In the genomic region with DNA sequence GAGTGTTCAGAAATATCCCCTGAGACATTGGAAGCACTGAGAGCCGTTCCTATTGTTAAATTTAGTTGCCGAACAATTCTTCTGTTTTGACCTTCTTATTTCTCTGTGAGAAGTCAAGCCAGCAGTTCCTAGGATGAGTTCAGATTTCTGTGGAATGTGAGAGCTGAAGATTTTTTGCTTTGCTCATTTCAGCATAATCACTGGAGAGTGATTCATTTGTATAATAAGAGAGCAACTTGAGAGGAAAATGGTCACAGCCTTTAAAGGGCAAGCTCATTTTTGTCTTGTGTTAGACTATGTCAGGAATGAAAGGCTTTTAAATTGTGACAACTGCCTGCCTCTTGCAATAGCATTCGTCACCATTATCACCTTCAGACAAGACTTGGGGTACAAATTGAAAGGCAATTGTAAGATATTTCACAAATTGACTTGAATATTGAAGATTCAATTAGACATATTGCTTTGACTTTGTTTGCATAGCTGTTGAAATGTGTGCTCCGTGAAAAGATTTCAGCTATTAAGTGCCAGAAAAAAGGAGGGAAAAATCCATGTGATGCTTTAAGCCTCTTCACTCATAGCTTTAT, we compare ENCODE assay signal across 21 cellular contexts.
DNase-seq lines count a peak whose midpoint lies in the region; ATAC-seq and TF ChIP-seq lines count a peak whose summit lies in the region.
"Had no signal": no experiment of that assay in that cellular context is flagged by ENCODE, and none has a peak within 500 bp of the region (broad histone marks: within the 10 kb centered on the region; RNA-seq: fewer than 3 reads in every experiment).

No MANE protein-coding gene starts in this region.

- H2AFZ ChIP-seq in neural progenitor cell (replicated peaks) = peak overlapping the region; percentile 74

- H3K27me3 ChIP-seq in MG63 = no peaks in the 10 kb centered on the region
- no peaks in the 10 kb centered on the region for H3K27me3 ChIP-seq in esophagus muscularis mucosa
- H3K27me3 ChIP-seq in neural progenitor cell = no peaks in the 10 kb centered on the region
- H3K27me3 ChIP-seq: foreskin keratinocyte, upper lobe of left lung had no signal

- no peak overlapping the region for H3K27ac Mint-ChIP-seq in neural progenitor cell
- H3K27ac Mint-ChIP-seq: activated naive CD8-positive, alpha-beta T cell; CD14-positive monocyte had no signal

- TF ChIP-seq CTCF in AG10803 (conservative IDR thresholded peaks at IDR 0.05; ENCODE audit: low read length) (no peak), esophagus muscularis mucosa (IDR thresholded peaks at IDR 0.05) (no peak), neural progenitor cell (IDR thresholded peaks at IDR 0.05) (no peak), omental fat pad (IDR thresholded peaks at IDR 0.05) (no peak)

- H3K4me3 Mint-ChIP-seq in neural progenitor cell = no peak overlapping the region
- H3K4me3 Mint-ChIP-seq: activated naive CD8-positive, alpha-beta T cell; CD14-positive monocyte had no signal

- H3F3A ChIP-seq in neural progenitor cell (ENCODE audit: low read depth) = no peaks in the 10 kb centered on the region

- ATAC-seq in omental fat pad (ENCODE audit: low FRiP score) (no peak), HG02884 (IDR thresholded peaks at IDR 0.05; ENCODE audit: unreplicated experiment) (no peak)
- ATAC-seq: foreskin keratinocyte, mucosa of descending colon, Panc1 had no signal

- H3K4me1 ChIP-seq in esophagus muscularis mucosa (peaks cover 0 to 51% (median 40%) of the 10 kb centered on the region in 4 donors), neural progenitor cell (no peaks in the 10 kb centered on the region)
- H3K4me1 ChIP-seq: foreskin keratinocyte, upper lobe of left lung had no signal

- peaks cover 6% of the 10 kb centered on the region for H3K9me3 Mint-ChIP-seq in neural progenitor cell

- H3K36me3 ChIP-seq in MG63 (no peaks in the 10 kb centered on the region; the same call in 1 of the 2 replicates), esophagus muscularis mucosa (no peaks in the 10 kb centered on the region), neural progenitor cell (no peaks in the 10 kb centered on the region)
- H3K36me3 ChIP-seq: upper lobe of left lung had no signal

- intact Hi-C loops in esophagus muscularis mucosa (cut with DNase I) = no loop called here

- H3K4me2 ChIP-seq in neural progenitor cell = no peak overlapping the region

- no peak for TF ChIP-seq POLR2A in esophagus muscularis mucosa (IDR thresholded peaks at IDR 0.05; ENCODE audit: low read depth)

- 26% methylated on average over 4 of the region's 4 CpGs for WGBS in esophagus muscularis mucosa

- peak; percentile 76 for DNase-seq in AG10803 (ENCODE audit: low read depth)
- peak; percentile 16 for DNase-seq in MG63
- no peak for DNase-seq in esophagus muscularis mucosa (ENCODE audit: extremely low spot score)
- DNase-seq in neural progenitor cell (ENCODE audit: low spot score) = no peak
- DNase-seq in omental fat pad (ENCODE audit: low spot score) = no peak
- DNase-seq in iPS-NIHi11 (ENCODE audit: low spot score) = no peak
- no peak for DNase-seq in SHP77 treated with DMSO at 0.1 percent for 48 hours (lab: John Stamatoyannopoulos, UW)
- DNase-seq: activated CD4-positive, alpha-beta T cell treated with anti-CD3 and anti-CD28 coated beads for 1 hour; activated T-cell treated with anti-CD3 and anti-CD28 coated beads for 4 hours; cortex of kidney; islet precursor cell; mucosa of descending colon; NCI-H1694 treated with DMSO at 0.1 percent for 48 hours; NCI-H510A treated with DMSO at 0.1 percent for 48 hours; stimulated activated CD4-positive, alpha-beta T cell treated with anti-CD3 and anti-CD28 coated beads, Interleukin-4, amount 100 ng/mL, for 1 hour; upper lobe of left lung had no signal

- H3K9me3 ChIP-seq in MG63 = no peaks in the 10 kb centered on the region; the same call in 1 of the 2 replicates
- H3K9me3 ChIP-seq in esophagus muscularis mucosa = no peaks in the 10 kb centered on the region
- no peaks in the 10 kb centered on the region for H3K9me3 ChIP-seq in neural progenitor cell (ENCODE audit: low read depth)
- H3K9me3 ChIP-seq: upper lobe of left lung had no signal

- H3K9ac ChIP-seq in neural progenitor cell = no peak overlapping the region

- no peaks in the 10 kb centered on the region for H3K27me3 Mint-ChIP-seq in neural progenitor cell (ENCODE audit: insufficient read depth, low read depth)
- H3K27me3 Mint-ChIP-seq: activated naive CD8-positive, alpha-beta T cell had no signal

- H3K27ac ChIP-seq in esophagus muscularis mucosa (replicated peaks in 1 of 4) (peak overlapping the region; percentile 53 to 70 (median 60)), neural progenitor cell (no peak overlapping the region)
- H3K27ac ChIP-seq: foreskin keratinocyte, upper lobe of left lung had no signal

- H3K4me1 Mint-ChIP-seq in neural progenitor cell = peaks cover 19% of the 10 kb centered on the region
- H3K4me1 Mint-ChIP-seq: CD14-positive monocyte had no signal

- H3K4me3 ChIP-seq in AG10803 (ENCODE audit: low read length) = no peak overlapping the region
- no peak overlapping the region for H3K4me3 ChIP-seq in MG63
- no peak overlapping the region for H3K4me3 ChIP-seq in esophagus muscularis mucosa
- no peak overlapping the region for H3K4me3 ChIP-seq in neural progenitor cell
- H3K4me3 ChIP-seq: mucosa of descending colon, upper lobe of left lung had no signal

- no peak for TF ChIP-seq EP300 in esophagus muscularis mucosa (IDR thresholded peaks at IDR 0.05)

- no peaks in the 10 kb centered on the region for H3K79me2 ChIP-seq in neural progenitor cell (ENCODE audit: low read depth)

- no peaks in the 10 kb centered on the region for H4K20me1 ChIP-seq in neural progenitor cell (ENCODE audit: low read depth)

- peaks cover 3% of the 10 kb centered on the region for H3K36me3 Mint-ChIP-seq in neural progenitor cell
- H3K36me3 Mint-ChIP-seq: activated naive CD8-positive, alpha-beta T cell; CD14-positive monocyte had no signal

Comparison
In these comparisons a context has a peak if more than half of its experiments do, and no peak if none do; other contexts are left out.
1. DNase-seq: peak in AG10803 (single experiment) and MG63 (single experiment); none in esophagus muscularis mucosa (single experiment), neural progenitor cell (single experiment), omental fat pad (single experiment), iPS-NIHi11 (single experiment) and SHP77 treated with DMSO at 0.1 percent for 48 hours (single experiment).